Comparison of ENCODE assay signal across 13 cellular contexts in the genomic region with DNA sequence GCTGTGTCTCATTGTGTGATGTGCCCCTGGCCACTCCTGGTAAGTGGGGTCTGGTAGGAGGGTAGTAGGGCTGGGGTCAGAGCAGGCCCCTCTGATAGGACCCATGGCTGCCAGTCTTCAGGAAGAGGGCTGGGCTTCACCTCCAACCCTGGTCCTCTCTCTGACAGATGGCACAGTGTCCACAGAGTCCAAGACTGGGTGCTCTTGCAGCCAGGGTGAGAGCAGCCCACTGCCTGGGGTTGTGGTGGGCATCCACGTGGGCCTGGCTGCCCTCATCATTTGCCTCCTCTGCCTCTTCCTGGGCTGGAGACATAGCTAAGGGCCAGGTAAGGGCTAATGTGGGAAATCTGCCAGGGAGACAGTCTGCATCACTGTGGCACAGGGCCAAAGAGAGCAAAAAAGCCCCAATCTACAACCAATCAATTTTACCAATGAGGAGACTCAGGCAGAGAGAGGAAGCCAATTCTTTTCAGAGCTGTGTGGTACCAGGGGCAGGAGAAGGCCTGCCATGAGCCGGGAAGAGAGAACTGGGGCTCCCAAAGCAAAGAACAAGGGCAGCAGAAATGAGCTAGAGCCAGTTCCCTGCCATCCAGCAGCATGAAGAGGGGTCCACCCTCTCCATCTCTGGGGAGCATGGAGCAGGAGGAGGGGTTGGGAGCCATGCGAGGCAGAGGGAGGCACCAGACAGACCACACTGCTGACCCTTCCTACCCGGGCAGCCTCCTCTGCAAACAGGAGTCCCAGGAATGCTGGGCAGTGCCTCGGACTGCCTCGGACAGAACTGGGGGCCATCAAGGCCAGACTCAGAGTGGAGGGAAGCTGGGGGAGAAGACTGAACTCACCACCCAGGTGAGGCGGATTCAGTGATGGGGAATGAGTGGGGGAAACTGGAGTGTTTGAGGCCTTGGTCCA. TPM values are rescaled to one million over a fixed set of nuclear protein-coding genes. Genes with fewer than 3 reads are reported as not detected.
DNase-seq lines count a peak whose midpoint lies in the region; ATAC-seq and TF ChIP-seq lines count a peak whose summit lies in the region.
"Had no signal": no experiment of that assay in that cellular context is flagged by ENCODE, and none has a peak within 500 bp of the region (broad histone marks: within the 10 kb centered on the region; RNA-seq: fewer than 3 reads in every experiment).

No MANE protein-coding gene starts in this region.

- H3K4me1 Mint-ChIP-seq in activated T-cell treated with anti-CD3 and anti-CD28 coated beads, Interleukin-2, amount 50 U/mL, for 24 hours (ENCODE audit: low read depth), result peaks cover 40% of the 10 kb centered on the region
- peaks cover 31% of the 10 kb centered on the region for H3K4me1 Mint-ChIP-seq in activated T-cell treated with anti-CD3 and anti-CD28 coated beads, Interleukin-2, amount 50 U/mL, for 4 hours (ENCODE audit: low read depth)
- peaks cover 40 to 76% of the 10 kb centered on the region in 2 donors for H3K4me1 Mint-ChIP-seq in stimulated activated naive B cell treated with anti-CD40 and anti-IgM and Interleukin-4, amounts not matched to agents 10 μg/mL and 1 μg/mL and 100 μg/mL, for 72 hours
- no peaks in the 10 kb centered on the region for H3K4me1 Mint-ChIP-seq in Calu3 (ENCODE audit: low read depth, unreplicated experiment)

- BruUV-seq in Calu3 (replicated peaks; lab: Mats Ljungman, UMichigan), result no TSS peak

- DNase-seq in activated T-cell treated with anti-CD3 and anti-CD28 coated beads, Interleukin-2, amount 50 U/mL, for 24 hours, result no peak
- no peak for DNase-seq in activated T-cell treated with anti-CD3 and anti-CD28 coated beads, Interleukin-2, amount 50 U/mL, for 4 hours
- DNase-seq in NCI-H1105 treated with DMSO at 0.1 percent for 48 hours (lab: John Stamatoyannopoulos, UW) (peak; percentile 13), coronary artery (ENCODE audit: low spot score) (peak; percentile 53), Calu3 (no peak), NCI-H748 treated with DMSO at 0.1 percent for 48 hours (lab: John Stamatoyannopoulos, UW) (no peak)
- DNase-seq in stimulated activated naive B cell treated with anti-CD40 and anti-IgM and Interleukin-4, amounts not matched to agents 10 μg/mL and 1 μg/mL and 100 μg/mL, for 72 hours, result no peak
- DNase-seq: mesenchymal stem cell, NCI-H1436 treated with DMSO at 0.1 percent for 48 hours, WERI-Rb-1 had no signal

- no peaks in the 10 kb centered on the region for H3K27me3 Mint-ChIP-seq in activated T-cell treated with anti-CD3 and anti-CD28 coated beads, Interleukin-2, amount 50 U/mL, for 24 hours
- H3K27me3 Mint-ChIP-seq in activated T-cell treated with anti-CD3 and anti-CD28 coated beads, Interleukin-2, amount 50 U/mL, for 4 hours (ENCODE audit: low read depth), result no peaks in the 10 kb centered on the region
- no peaks in the 10 kb centered on the region for H3K27me3 Mint-ChIP-seq in stimulated activated naive B cell treated with anti-CD40 and anti-IgM and Interleukin-4, amounts not matched to agents 10 μg/mL and 1 μg/mL and 100 μg/mL, for 72 hours
- H3K27me3 Mint-ChIP-seq in Calu3 (ENCODE audit: unreplicated experiment), result no peaks in the 10 kb centered on the region
- H3K27me3 Mint-ChIP-seq: activated naive CD4-positive, alpha-beta T cell treated with anti-CD3 and anti-CD28 coated beads, Interleukin-2, amount 10 ng/mL, durations not matched to agents 7 days and 5 days had no signal

- CTCF ChIA-PET in Calu3 (lab: Charles Lee), result interaction anchor here (1.4 to 1.6 kb wide), 2 partner anchors 145 to 184 kb away, joined by 3 to 4 read pairs; a partner anchor contains a TSS

- H3K36me3 Mint-ChIP-seq in activated T-cell treated with anti-CD3 and anti-CD28 coated beads, Interleukin-2, amount 50 U/mL, for 24 hours (ENCODE audit: low read depth), result peaks cover 35% of the 10 kb centered on the region
- peaks cover 3% of the 10 kb centered on the region for H3K36me3 Mint-ChIP-seq in activated T-cell treated with anti-CD3 and anti-CD28 coated beads, Interleukin-2, amount 50 U/mL, for 4 hours (ENCODE audit: insufficient read depth)
- peaks cover 26 to 37% of the 10 kb centered on the region in 2 donors for H3K36me3 Mint-ChIP-seq in stimulated activated naive B cell treated with anti-CD40 and anti-IgM and Interleukin-4, amounts not matched to agents 10 μg/mL and 1 μg/mL and 100 μg/mL, for 72 hours
- peaks cover 15% of the 10 kb centered on the region for H3K36me3 Mint-ChIP-seq in Calu3 (ENCODE audit: insufficient read depth, unreplicated experiment)

- no peak overlapping the region for H3K4me3 ChIP-seq in coronary artery
- H3K4me3 ChIP-seq: breast epithelium had no signal

- no peak for ATAC-seq in activated T-cell treated with anti-CD3 and anti-CD28 coated beads, Interleukin-2, amount 50 U/mL, for 4 hours
- ATAC-seq in stimulated activated naive B cell treated with anti-CD40 and anti-IgM and Interleukin-4, amounts not matched to agents 10 μg/mL and 1 μg/mL and 100 μg/mL, for 72 hours (replicated peaks), result no peak
- no peak for ATAC-seq in GM21619 (IDR thresholded peaks at IDR 0.05; ENCODE audit: unreplicated experiment)

- peak overlapping the region; percentile 44 for H3K27ac Mint-ChIP-seq in activated T-cell treated with anti-CD3 and anti-CD28 coated beads, Interleukin-2, amount 50 U/mL, for 24 hours
- peak overlapping the region; percentile 79 for H3K27ac Mint-ChIP-seq in stimulated activated naive B cell treated with anti-CD40 and anti-IgM and Interleukin-4, amounts not matched to agents 10 μg/mL and 1 μg/mL and 100 μg/mL, for 72 hours
- H3K27ac Mint-ChIP-seq in Calu3 (ENCODE audit: unreplicated experiment), result no peak overlapping the region
- H3K27ac Mint-ChIP-seq: activated naive CD4-positive, alpha-beta T cell treated with anti-CD3 and anti-CD28 coated beads, Interleukin-2, amount 10 ng/mL, durations not matched to agents 7 days and 5 days had no signal

- no peaks in the 10 kb centered on the region for H3K9me3 Mint-ChIP-seq in activated T-cell treated with anti-CD3 and anti-CD28 coated beads, Interleukin-2, amount 50 U/mL, for 24 hours
- no peaks in the 10 kb centered on the region for H3K9me3 Mint-ChIP-seq in activated T-cell treated with anti-CD3 and anti-CD28 coated beads, Interleukin-2, amount 50 U/mL, for 4 hours
- H3K9me3 Mint-ChIP-seq in stimulated activated naive B cell treated with anti-CD40 and anti-IgM and Interleukin-4, amounts not matched to agents 10 μg/mL and 1 μg/mL and 100 μg/mL, for 72 hours, result no peaks in the 10 kb centered on the region
- no peaks in the 10 kb centered on the region for H3K9me3 Mint-ChIP-seq in Calu3 (ENCODE audit: low read depth, unreplicated experiment)
- H3K9me3 Mint-ChIP-seq: activated naive CD4-positive, alpha-beta T cell treated with anti-CD3 and anti-CD28 coated beads, Interleukin-2, amount 10 ng/mL, durations not matched to agents 7 days and 5 days had no signal

- no peak for TF ChIP-seq CTCF in coronary artery (IDR thresholded peaks at IDR 0.05)
- no peak for TF ChIP-seq CTCF in Calu3 (IDR thresholded peaks at IDR 0.05; ENCODE audit: unreplicated experiment)

- no peak overlapping the region for H3K27ac ChIP-seq in coronary artery
- H3K27ac ChIP-seq: breast epithelium, WERI-Rb-1 had no signal

- no peak overlapping the region for H3K4me3 Mint-ChIP-seq in activated T-cell treated with anti-CD3 and anti-CD28 coated beads, Interleukin-2, amount 50 U/mL, for 24 hours
- H3K4me3 Mint-ChIP-seq in activated T-cell treated with anti-CD3 and anti-CD28 coated beads, Interleukin-2, amount 50 U/mL, for 4 hours, result no peak overlapping the region
- peak overlapping the region; percentile 25 to 64 for H3K4me3 Mint-ChIP-seq in stimulated activated naive B cell treated with anti-CD40 and anti-IgM and Interleukin-4, amounts not matched to agents 10 μg/mL and 1 μg/mL and 100 μg/mL, for 72 hours
- H3K4me3 Mint-ChIP-seq in Calu3 (ENCODE audit: low read depth, unreplicated experiment), result no peak overlapping the region
- H3K4me3 Mint-ChIP-seq: activated naive CD4-positive, alpha-beta T cell treated with anti-CD3 and anti-CD28 coated beads, Interleukin-2, amount 10 ng/mL, durations not matched to agents 7 days and 5 days had no signal

- intact Hi-C loops in Calu3 (cut with micrococcal nuclease; ENCODE audit: unreplicated experiment), result no loop called here

RNA-seq across cellular contexts. Expression of a gene that starts 26.8 kb away (rescaled TPM):
- total RNA-seq in activated T-cell treated with anti-CD3 and anti-CD28 coated beads, Interleukin-2, amount 50 U/mL, for 4 hours, result 1 to 10 TPM; 3.8 to 6.0 (median 6.0) TPM
- 9.0 and 11.9 TPM in 2 replicates for total RNA-seq in Calu3 (2022)

Comparison
In these comparisons a context has a peak if more than half of its experiments do, and no peak if none do; other contexts are left out.
1. DNase-seq: peak in NCI-H1105 treated with DMSO at 0.1 percent for 48 hours (single experiment) and coronary artery (single experiment); none in activated T-cell treated with anti-CD3 and anti-CD28 coated beads, Interleukin-2, amount 50 U/mL, for 24 hours (single experiment), activated T-cell treated with anti-CD3 and anti-CD28 coated beads, Interleukin-2, amount 50 U/mL, for 4 hours (single experiment), stimulated activated naive B cell treated with anti-CD40 and anti-IgM and Interleukin-4, amounts not matched to agents 10 μg/mL and 1 μg/mL and 100 μg/mL, for 72 hours (single experiment), Calu3 (single experiment) and NCI-H748 treated with DMSO at 0.1 percent for 48 hours (single experiment).
2. H3K4me3 Mint-ChIP-seq: peak in stimulated activated naive B cell treated with anti-CD40 and anti-IgM and Interleukin-4, amounts not matched to agents 10 μg/mL and 1 μg/mL and 100 μg/mL, for 72 hours (2 of 2); none in activated T-cell treated with anti-CD3 and anti-CD28 coated beads, Interleukin-2, amount 50 U/mL, for 24 hours (single experiment), activated T-cell treated with anti-CD3 and anti-CD28 coated beads, Interleukin-2, amount 50 U/mL, for 4 hours (single experiment) and Calu3 (single experiment).